Comparison of ENCODE assay signal across 1 cellular context in genomic region chr1:50644447-50645105, GRCh38.
TF ChIP-seq lines count a peak whose summit lies in the region.

No MANE protein-coding gene starts in this region.

TF ChIP-seq in H1, 55 proteins besides CTCF, POLR2A, EP300 and RAD21 (continued from another document):
- TF ChIP-seq ATF2 (IDR thresholded peaks at IDR 0.05; ENCODE audit: low read length): no peak
- no peak for TF ChIP-seq CEBPB (IDR thresholded peaks at IDR 0.05; ENCODE audit: low read depth, low read length)
